In genomic region chr6:99334526-99335127, GRCh38 we compare ENCODE assay signal across 8 cellular contexts. TPM values are rescaled to one million over a fixed set of nuclear protein-coding genes. Genes with fewer than 3 reads are reported as not detected.
DNase-seq lines count a peak whose midpoint lies in the region; ATAC-seq and TF ChIP-seq lines count a peak whose summit lies in the region.

No MANE protein-coding gene starts in this region.

- no peak overlapping the region for H3K27ac Mint-ChIP-seq in CD8-positive, alpha-beta T cell

- peaks cover 18% of the 10 kb centered on the region for H3K27me3 Mint-ChIP-seq in CD8-positive, alpha-beta T cell (ENCODE audit: low read depth)

- H3K4me1 ChIP-seq in CD8-positive, alpha-beta T cell (ENCODE audit: insufficient read depth, low read length): no peaks in the 10 kb centered on the region
- H3K4me1 ChIP-seq in adrenal gland (replicated peaks in 1 of 2): no peaks in the 10 kb centered on the region

- TF ChIP-seq POLR2A in adrenal gland (IDR thresholded peaks at IDR 0.05): no peak

- H3K27ac ChIP-seq in CD8-positive, alpha-beta T cell (ENCODE audit: low read depth, low read length): no peak overlapping the region
- H3K27ac ChIP-seq in adrenal gland: no peak overlapping the region

- no peaks in the 10 kb centered on the region for H3K9me3 ChIP-seq in CD8-positive, alpha-beta T cell (ENCODE audit: low read length)
- no peaks in the 10 kb centered on the region for H3K9me3 ChIP-seq in adrenal gland (replicated peaks in 1 of 3)

- 26 to 39% (median 38%) methylated on average over 2 of the region's 2 CpGs for WGBS in adrenal gland, 4 donors

- H3K4me3 Mint-ChIP-seq in CD8-positive, alpha-beta T cell: no peak overlapping the region

- no peaks in the 10 kb centered on the region for H3K36me3 Mint-ChIP-seq in CD8-positive, alpha-beta T cell

- CTCF ChIA-PET in CD8-positive, alpha-beta T cell (lab: Charles Lee): no interaction called here

- no peaks in the 10 kb centered on the region for H3K36me3 ChIP-seq in CD8-positive, alpha-beta T cell (ENCODE audit: insufficient read depth, low read length)
- H3K36me3 ChIP-seq in adrenal gland (replicated peaks in 1 of 2) (no peaks in the 10 kb centered on the region), kidney epithelial cell (ENCODE audit: control insufficient read depth, insufficient read depth, low read length) (no peaks in the 10 kb centered on the region)

- no peak for DNase-seq in CD8-positive, alpha-beta T cell
- peak; percentile 41 for DNase-seq in NCI-H2029 treated with DMSO at 0.1 percent for 48 hours (lab: John Stamatoyannopoulos, UW)
- DNase-seq in adrenal gland: peak in 5 of 7 donors; percentile 17 to 57 (median 26)
- DNase-seq in kidney epithelial cell (ENCODE audit: low read depth): peak; percentile 25
- DNase-seq in activated CD4-positive, CD25-positive, alpha-beta regulatory T cell treated with anti-CD3 and anti-CD28 coated beads, Interleukin-2, amount 50 U/mL, for 72 hours: no peak
- DNase-seq in stimulated activated naive CD4-positive, alpha-beta T cell treated with Interleukin-2 at 50 U/mL for 16 hours (lab: John Stamatoyannopoulos, UW): no peak

- H3K4me3 ChIP-seq in CD8-positive, alpha-beta T cell (ENCODE audit: low read depth, low read length): no peak overlapping the region
- H3K4me3 ChIP-seq in adrenal gland (no peak overlapping the region), kidney epithelial cell (ENCODE audit: low read depth, low read length) (no peak overlapping the region)

- no peaks in the 10 kb centered on the region for H3K9me3 Mint-ChIP-seq in CD8-positive, alpha-beta T cell

- no peaks in the 10 kb centered on the region for H3K27me3 ChIP-seq in CD8-positive, alpha-beta T cell (ENCODE audit: insufficient read depth, low read length)
- H3K27me3 ChIP-seq in adrenal gland: no peaks in the 10 kb centered on the region
- H3K27me3 ChIP-seq in kidney epithelial cell (ENCODE audit: control insufficient read depth, insufficient read depth, low read length): no peaks in the 10 kb centered on the region

- H3K4me1 Mint-ChIP-seq in CD8-positive, alpha-beta T cell (ENCODE audit: low read depth): peaks cover 2% of the 10 kb centered on the region

- no peak for ATAC-seq in CD8-positive, alpha-beta T cell
- ATAC-seq in GM18498 (IDR thresholded peaks at IDR 0.05; ENCODE audit: unreplicated experiment) (peak; percentile 47), HG02885 (IDR thresholded peaks at IDR 0.05; ENCODE audit: poor library complexity, unreplicated experiment) (peak; percentile 36)

- intact Hi-C loops in CD8-positive, alpha-beta T cell (cut with DNase I, micrococcal nuclease): loop anchor here (1.0 to 10.0 kb wide), 5 partner anchors 92 to 1150 kb away; no protein-coding TSS in a partner anchor
- intact Hi-C loops in adrenal gland (cut with DNase I): loop anchor here in 1 of 2 donors (10.0 kb wide), 1 partner anchor 410 kb away; no protein-coding TSS in a partner anchor

- POLR2A ChIA-PET in CD8-positive, alpha-beta T cell (lab: Charles Lee): no interaction called here

- TF ChIP-seq CTCF in CD8-positive, alpha-beta T cell (IDR thresholded peaks at IDR 0.05): peak; percentile 37
- TF ChIP-seq CTCF in adrenal gland (IDR thresholded peaks at IDR 0.05) (peak; percentile 28 to 55 (median 50)), kidney epithelial cell (IDR thresholded peaks at IDR 0.05; ENCODE audit: insufficient read depth, low read length, poor library complexity, severe bottlenecking) (peak; percentile 71)

RNA-seq across cellular contexts. Expression of gene FAXC, which starts 14.8 kb away (rescaled TPM):
- total RNA-seq in CD8-positive, alpha-beta T cell: not detected
- total RNA-seq in adrenal gland (1 to 10 TPM in 2 of 8 donors, under 1 TPM in 3, not detected in 3; 0.32 to 3.6 (median 0.94) TPM), kidney epithelial cell (7.5 and 10.1 TPM in 2 replicates)
- 1 to 10 TPM; 2.0 to 4.5 (median 3.1) TPM for polyA plus RNA-seq in adrenal gland

RNA-seq across cellular contexts. Expression of gene COQ3, which starts 59.4 kb away (rescaled TPM):
- total RNA-seq in CD8-positive, alpha-beta T cell: 1 to 10 TPM; 1.6 to 1.9 TPM
- 10 to 100 TPM in 2 of 8 donors, 1 to 10 TPM in 6; 2.9 to 12.0 (median 9.0) TPM for total RNA-seq in adrenal gland
- polyA plus RNA-seq in adrenal gland: 10 to 100 TPM; 18.8 to 25.8 (median 20.5) TPM
- 3.3 and 5.0 TPM in 2 replicates for total RNA-seq in kidney epithelial cell

Comparison
In these comparisons a context has a peak if more than half of its experiments do, and no peak if none do; other contexts are left out.
1. DNase-seq: peak in NCI-H2029 treated with DMSO at 0.1 percent for 48 hours (single experiment), adrenal gland (5 of 7) and kidney epithelial cell (single experiment); none in CD8-positive, alpha-beta T cell (0 of 7), activated CD4-positive, CD25-positive, alpha-beta regulatory T cell treated with anti-CD3 and anti-CD28 coated beads, Interleukin-2, amount 50 U/mL, for 72 hours (single experiment) and stimulated activated naive CD4-positive, alpha-beta T cell treated with Interleukin-2 at 50 U/mL for 16 hours (single experiment).
2. Peak in every context shown above with its lines, with median percentiles within 50 percentile points of each other: CTCF ChIP-seq.